Comparison of ENCODE assay signal across 9 cellular contexts in the genomic region with DNA sequence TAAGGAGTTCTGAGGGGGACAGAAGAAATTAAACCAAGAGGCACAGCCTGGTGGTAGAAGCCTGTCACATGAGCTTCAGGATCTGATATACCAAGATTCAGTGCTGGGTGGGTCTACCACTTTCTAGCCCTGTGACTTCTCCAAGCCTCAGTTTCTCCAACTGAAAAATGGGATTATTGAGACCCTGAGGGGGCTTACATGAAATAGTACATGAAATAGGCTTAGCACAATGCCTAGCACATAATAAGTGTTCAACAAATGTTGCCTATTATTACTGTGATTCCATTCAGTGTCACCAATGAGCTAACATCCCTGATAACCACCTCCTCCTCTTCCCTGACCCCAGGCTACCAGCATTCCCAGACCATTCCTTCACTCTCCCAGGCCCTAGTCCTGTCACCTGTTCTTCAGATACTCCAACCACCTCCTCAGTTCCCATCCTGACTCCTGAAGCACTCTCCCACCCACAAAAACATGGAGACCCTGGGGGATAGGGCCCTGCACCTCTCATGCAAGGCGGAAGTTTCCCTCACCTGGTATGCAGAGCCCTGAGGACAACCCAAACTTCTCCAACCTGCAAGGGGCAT. TPM values are rescaled to one million over a fixed set of nuclear protein-coding genes. Genes with fewer than 3 reads are reported as not detected.
A peak's percentile ranks its signal among the peaks of the same experiment; 100 is the strongest.
DNase-seq lines count a peak whose midpoint lies in the region; ATAC-seq and TF ChIP-seq lines count a peak whose summit lies in the region.
"Had no signal": no experiment of that assay in that cellular context is flagged by ENCODE, and none has a peak within 500 bp of the region (broad histone marks: within the 10 kb centered on the region; RNA-seq: fewer than 3 reads in every experiment).

No MANE protein-coding gene starts in this region.

- peak overlapping the region in 1 of 4 donors; percentile 92 for H3K4me3 ChIP-seq in adrenal gland

- H3K36me3 ChIP-seq in adrenal gland (replicated peaks in 1 of 2) = peaks cover 0 to 39% of the 10 kb centered on the region in 2 donors

- peaks cover 52 to 68% of the 10 kb centered on the region in 2 donors for H3K4me1 ChIP-seq in adrenal gland (replicated peaks in 1 of 2)

- peaks cover 24% of the 10 kb centered on the region for H3K36me3 Mint-ChIP-seq in T-helper 2 cell treated with Interferon-gamma antibody and Interleukin-4, amounts not matched to agents 5 μg/mL and 100 μg/mL, for 36 hours (ENCODE audit: low read depth)

- H3K27ac ChIP-seq in adrenal gland = peak overlapping the region; percentile 69 to 100 (median 98)

- peak in 1 of 6 experiments; percentile 20 for TF ChIP-seq CTCF in adrenal gland (IDR thresholded peaks at IDR 0.05)

- H3K9me3 Mint-ChIP-seq in T-helper 2 cell treated with Interferon-gamma antibody and Interleukin-4, amounts not matched to agents 5 μg/mL and 100 μg/mL, for 36 hours = no peaks in the 10 kb centered on the region

- TF ChIP-seq POLR2A in adrenal gland (IDR thresholded peaks at IDR 0.05) = peak in 1 of 2 donors; percentile 11

- 91 to 100% (median 96%) methylated on average over 1 of the region's 1 CpG for WGBS in adrenal gland, 4 donors

- peaks cover 33% of the 10 kb centered on the region for H3K4me1 Mint-ChIP-seq in T-helper 2 cell treated with Interferon-gamma antibody and Interleukin-4, amounts not matched to agents 5 μg/mL and 100 μg/mL, for 36 hours (ENCODE audit: low read depth)

- no peaks in the 10 kb centered on the region for H3K27me3 Mint-ChIP-seq in T-helper 2 cell treated with Interferon-gamma antibody and Interleukin-4, amounts not matched to agents 5 μg/mL and 100 μg/mL, for 36 hours (ENCODE audit: low read depth)

- H3K9me3 ChIP-seq in adrenal gland (replicated peaks in 1 of 3) = no peaks in the 10 kb centered on the region

- H3K4me3 Mint-ChIP-seq in T-helper 2 cell treated with Interferon-gamma antibody and Interleukin-4, amounts not matched to agents 5 μg/mL and 100 μg/mL, for 36 hours = peak overlapping the region; percentile 47

- DNase-seq in T-helper 2 cell treated with Interferon-gamma antibody and Interleukin-4, amounts not matched to agents 5 μg/mL and 100 μg/mL, for 36 hours (ENCODE audit: low spot score) = no peak
- DNase-seq in T-helper 2 cell = no peak
- no peak for DNase-seq in adrenal gland
- DNase-seq in kidney tubule cell (ENCODE audit: low spot score) = peak; percentile 36
- peak; percentile 22 for DNase-seq in superior temporal gyrus (ENCODE audit: extremely low spot score)
- DNase-seq in RKO (ENCODE audit: low spot score) = no peak
- DNase-seq in stimulated activated CD4-positive, alpha-beta T cell treated with anti-CD3 and anti-CD28 coated beads, Interleukin-1b, Interleukin-23, amount 100 ng/mL, for 48 hours = no peak

- intact Hi-C loops in adrenal gland (cut with DNase I) = no loop called here

- no peaks in the 10 kb centered on the region for H3K27me3 ChIP-seq in adrenal gland

- no peak for ATAC-seq in HG03354 (IDR thresholded peaks at IDR 0.05; ENCODE audit: poor library complexity, severe bottlenecking, unreplicated experiment)

- no peak overlapping the region for H3K27ac Mint-ChIP-seq in T-helper 2 cell treated with Interferon-gamma antibody and Interleukin-4, amounts not matched to agents 5 μg/mL and 100 μg/mL, for 36 hours

RNA-seq across cellular contexts. Expression of a gene that starts 1.8 kb away (rescaled TPM):
- 100 to 1,000 TPM in 7 of 8 donors, 10 to 100 TPM in 1; 98.2 to 203 (median 140) TPM for total RNA-seq in adrenal gland
- 100 to 1,000 TPM; 113 to 338 (median 209) TPM for polyA plus RNA-seq in adrenal gland

RNA-seq across cellular contexts. Expression of a gene that starts 12.7 kb away (rescaled TPM):
- 10 to 100 TPM; 37.4 to 68.3 (median 56.9) TPM for total RNA-seq in adrenal gland
- 100 to 1,000 TPM in 1 of 3 donors, 10 to 100 TPM in 2; 25.3 to 106 (median 31.0) TPM for polyA plus RNA-seq in adrenal gland

RNA-seq across cellular contexts. Expression of a gene that starts 15.2 kb away (rescaled TPM):
- total RNA-seq in adrenal gland = 1 to 10 TPM in 3 of 8 donors, under 1 TPM in 4, not detected in 1; 0.11 to 1.3 (median 0.87) TPM
- polyA plus RNA-seq in adrenal gland = under 1 TPM in 2 of 3 donors, not detected in 1; 0.13 to 0.66 TPM
- total RNA-seq: activated CD8-positive, alpha-beta memory T cell treated with anti-CD3 and anti-CD28 coated beads for 36 hours had no signal

RNA-seq across cellular contexts. Expression of a gene that starts 58.0 kb away (rescaled TPM):
- not detected for total RNA-seq in adrenal gland
- polyA plus RNA-seq in adrenal gland = not detected
- total RNA-seq: activated CD8-positive, alpha-beta memory T cell treated with anti-CD3 and anti-CD28 coated beads for 36 hours had no signal

Comparison
In these comparisons a context has a peak if more than half of its experiments do, and no peak if none do; other contexts are left out.
1. DNase-seq: peak in kidney tubule cell (single experiment) and superior temporal gyrus (single experiment); none in T-helper 2 cell treated with Interferon-gamma antibody and Interleukin-4, amounts not matched to agents 5 μg/mL and 100 μg/mL, for 36 hours (single experiment), T-helper 2 cell (0 of 5), adrenal gland (0 of 7), RKO (single experiment) and stimulated activated CD4-positive, alpha-beta T cell treated with anti-CD3 and anti-CD28 coated beads, Interleukin-1b, Interleukin-23, amount 100 ng/mL, for 48 hours (single experiment).